23 cellular contexts compared by ENCODE assay signal in genomic region chr10:69976795-69977546, GRCh38.
A peak's percentile ranks its signal among the peaks of the same experiment; 100 is the strongest.
DNase-seq lines count a peak whose midpoint lies in the region; ATAC-seq, FAIRE-seq and TF ChIP-seq lines count a peak whose summit lies in the region.
"Had no signal": no experiment of that assay in that cellular context is flagged by ENCODE, and none has a peak within 500 bp of the region (broad histone marks: within the 10 kb centered on the region; RNA-seq: fewer than 3 reads in every experiment).

No MANE protein-coding gene starts in this region.

- intact Hi-C loops in tibial artery (cut with DNase I; ENCODE audit: low total_unique reads) = no loop called here

- peaks cover 40% of the 10 kb centered on the region for H3K9me3 Mint-ChIP-seq in mesothelial cell of epicardium

- CTCF ChIA-PET in HEK293 (lab: Yijun Ruan, JAX) = interaction anchor here (1.6 kb wide), 1 partner anchor 19 kb away, joined by 8 read pairs; no protein-coding TSS in a partner anchor

- no peak overlapping the region for H3K4me3 Mint-ChIP-seq in mesothelial cell of epicardium
- H3K4me3 Mint-ChIP-seq: CD8-positive, alpha-beta T cell; HFFc6 had no signal

- DNase-seq in DND-41 = peak; percentile 22
- DNase-seq in NCI-H69 (lab: John Stamatoyannopoulos, UW) = peak; percentile 12
- peak; percentile 23 for DNase-seq in iris pigment epithelial cell (ENCODE audit: low read depth)
- DNase-seq in urothelium cell line (ENCODE audit: low spot score) = no peak
- no peak for DNase-seq in tibial artery
- no peak for DNase-seq in mesothelial cell of epicardium (ENCODE audit: low spot score in 2 of 2, unreplicated experiment in 2 of 2)
- DNase-seq: BE2C; CD8-positive, alpha-beta T cell; DMS79; GM23248; HFFc6; MV-4-11; NCI-H1417 treated with DMSO at 0.1 percent for 48 hours; NCI-H1930; NCI-H2171; NCI-H446 treated with DMSO at 0.1 percent for 48 hours; NCI-H774; PC-3 had no signal

- H3K9me3 ChIP-seq in DND-41 (ENCODE audit: insufficient read depth, low read length, severe bottlenecking) (peaks cover 6% of the 10 kb centered on the region), HEK293 (ENCODE audit: control insufficient read depth, insufficient read depth, low read depth, low read length) (no peaks in the 10 kb centered on the region), tibial artery (peaks cover 0 to 25% (median 7%) of the 10 kb centered on the region in 3 donors)
- H3K9me3 ChIP-seq: BE2C had no signal

- no peaks in the 10 kb centered on the region for H4K20me1 ChIP-seq in DND-41 (ENCODE audit: insufficient read depth, low read length)

- H3K27me3 ChIP-seq in DND-41 (ENCODE audit: insufficient read depth, low read length, poor library complexity) = peaks cover 12% of the 10 kb centered on the region
- peaks cover 0 to 4% of the 10 kb centered on the region in 2 donors for H3K27me3 ChIP-seq in tibial artery
- H3K27me3 ChIP-seq: BE2C, SJSA1 had no signal

- no peak overlapping the region for H3K4me3 ChIP-seq in DND-41 (ENCODE audit: low read depth in 1 of 2, low read length in 2 of 2)
- H3K4me3 ChIP-seq in HEK293 (ENCODE audit: low read depth, low read length) = no peak overlapping the region
- H3K4me3 ChIP-seq in tibial artery = no peak overlapping the region
- H3K4me3 ChIP-seq: GM23248, SJSA1 had no signal

- peaks cover 28% of the 10 kb centered on the region for H3K4me1 Mint-ChIP-seq in mesothelial cell of epicardium

- FAIRE-seq in urothelium cell line (lab: Jason Lieb, UNC) = no peak
- FAIRE-seq: G401.6, GM12891, GM18507 had no signal

- no peak overlapping the region for H3K27ac Mint-ChIP-seq in mesothelial cell of epicardium
- H3K27ac Mint-ChIP-seq: CD8-positive, alpha-beta T cell; HFFc6 had no signal

- POLR2A ChIA-PET in HEK293 (lab: Yijun Ruan, JAX) = no interaction called here

- no peaks in the 10 kb centered on the region for H3K36me3 ChIP-seq in DND-41 (ENCODE audit: insufficient read depth, low read length)
- no peaks in the 10 kb centered on the region for H3K36me3 ChIP-seq in HEK293 (ENCODE audit: control insufficient read depth in 2 of 2, insufficient read depth in 1 of 2, low read length in 2 of 2)
- no peaks in the 10 kb centered on the region for H3K36me3 ChIP-seq in tibial artery
- H3K36me3 ChIP-seq: BE2C, SJSA1 had no signal

- H3K4me1 ChIP-seq in DND-41 (ENCODE audit: insufficient read depth, low read length) (peaks cover 4% of the 10 kb centered on the region; the same call in 1 of the 2 replicates), HEK293 (ENCODE audit: control insufficient read depth, insufficient read depth, low read length) (peaks cover 8% of the 10 kb centered on the region), tibial artery (no peaks in the 10 kb centered on the region)

- ATAC-seq in DND-41 (ENCODE audit: insufficient read depth, low read depth) = peak; percentile 52; the same call in 2 of the 3 replicates
- ATAC-seq: CD8-positive, alpha-beta T cell; PC-3 had no signal

- no peak overlapping the region for H3K9ac ChIP-seq in DND-41 (ENCODE audit: low read depth, low read length)
- H3K9ac ChIP-seq: GM23248 had no signal

- TF ChIP-seq CTCF in DND-41 (IDR thresholded peaks at IDR 0.05; ENCODE audit: borderline replicate concordance, extremely low read depth, low read length, poor library complexity, severe bottlenecking) = no peak
- no peak for TF ChIP-seq CTCF in HEK293 (tag by site-specific recombination; IDR thresholded peaks at IDR 0.05)
- no peak for TF ChIP-seq CTCF in tibial artery (IDR thresholded peaks at IDR 0.05)
- no peak for TF ChIP-seq CTCF in mesothelial cell of epicardium (IDR thresholded peaks at IDR 0.05; ENCODE audit: unreplicated experiment)

- peaks cover 23% of the 10 kb centered on the region for H3K36me3 Mint-ChIP-seq in mesothelial cell of epicardium

- H2AFZ ChIP-seq in DND-41 (ENCODE audit: low read depth, low read length) = no peak overlapping the region
- H2AFZ ChIP-seq: GM23248 had no signal

- no peaks in the 10 kb centered on the region for H3K27me3 Mint-ChIP-seq in mesothelial cell of epicardium (ENCODE audit: low read depth)

- no peak overlapping the region for H3K4me2 ChIP-seq in DND-41 (ENCODE audit: insufficient read depth, low read length)

- no peak overlapping the region for H3K27ac ChIP-seq in DND-41 (ENCODE audit: low read length)
- H3K27ac ChIP-seq in HEK293 (ENCODE audit: extremely low read depth, low read depth, low read length) = no peak overlapping the region
- no peak overlapping the region for H3K27ac ChIP-seq in tibial artery
- H3K27ac ChIP-seq: GM23248, SJSA1 had no signal

- no peaks in the 10 kb centered on the region for H3K79me2 ChIP-seq in DND-41 (ENCODE audit: insufficient read depth, low read length)

TF ChIP-seq in HEK293, 187 proteins besides CTCF, POLR2A, EP300 and RAD21:
- TF ChIP-seq ZNF701 (tag by site-specific recombination; IDR thresholded peaks at IDR 0.05) (no peak), ZNF677 (tag by site-specific recombination; IDR thresholded peaks at IDR 0.05) (peak; percentile 100)
TF ChIP-seq in HEK293: peak in this region for 1.

Comparison
In these comparisons a context has a peak if more than half of its experiments do, and no peak if none do; other contexts are left out.
1. DNase-seq: peak in DND-41 (single experiment), NCI-H69 (single experiment) and iris pigment epithelial cell (single experiment); none in urothelium cell line (single experiment), tibial artery (0 of 2) and mesothelial cell of epicardium (0 of 2).